In genomic region chr5:134504629-134505300, GRCh38 we compare ENCODE assay signal across 12 cellular contexts. TPM values are rescaled to one million over a fixed set of nuclear protein-coding genes. Genes with fewer than 3 reads are reported as not detected.
A peak's percentile ranks its signal among the peaks of the same experiment; 100 is the strongest.
DNase-seq lines count a peak whose midpoint lies in the region; ATAC-seq, FAIRE-seq and TF ChIP-seq lines count a peak whose summit lies in the region.
"Had no signal": no experiment of that assay in that cellular context is flagged by ENCODE, and none has a peak within 500 bp of the region (broad histone marks: within the 10 kb centered on the region; RNA-seq: fewer than 3 reads in every experiment).

No MANE protein-coding gene starts in this region.

- H3K9me2 ChIP-seq in SK-N-SH, result no peaks in the 10 kb centered on the region

- no peaks in the 10 kb centered on the region for H3K27me3 Mint-ChIP-seq in Caco-2 (ENCODE audit: insufficient read depth, unreplicated experiment)
- H3K27me3 Mint-ChIP-seq in astrocyte (ENCODE audit: low read depth, unreplicated experiment), result no peaks in the 10 kb centered on the region
- no peaks in the 10 kb centered on the region for H3K27me3 Mint-ChIP-seq in progenitor cell of endocrine pancreas

- FAIRE-seq in astrocyte (lab: Jason Lieb, UNC) (no peak), kidney (lab: Jason Lieb, UNC) (no peak)

- BruUV-seq in Caco-2 (replicated peaks; lab: Mats Ljungman, UMichigan), result no TSS peak

- H3K27ac ChIP-seq in SK-N-SH (ENCODE audit: low read depth in 2 of 2, low read length in 1 of 2), result peak overlapping the region in 1 of 2 experiments; percentile 98; a peak in 3 of 4 replicates
- H3K27ac ChIP-seq in astrocyte (ENCODE audit: low read depth, low read length), result no peak overlapping the region
- H3K27ac ChIP-seq in ovary, result no peak overlapping the region
- H3K27ac ChIP-seq in kidney (ENCODE audit: low read depth in 2 of 2, low read length in 2 of 2), result peak overlapping the region in 1 of 2 donors; percentile 77

- no peaks in the 10 kb centered on the region for H3K27me3 ChIP-seq in SK-N-SH (ENCODE audit: insufficient read depth)
- no peaks in the 10 kb centered on the region for H3K27me3 ChIP-seq in Caco-2 (replicated peaks; ENCODE audit: control insufficient read depth, insufficient read depth, low read length)
- no peaks in the 10 kb centered on the region for H3K27me3 ChIP-seq in astrocyte (ENCODE audit: insufficient read depth, low read length)
- H3K27me3 ChIP-seq in ovary, result no peaks in the 10 kb centered on the region

- intact Hi-C loops in Caco-2 (cut with micrococcal nuclease; ENCODE audit: unreplicated experiment), result loop anchor here (5.0 kb wide), 1 partner anchor 32 kb away; no protein-coding TSS in a partner anchor
- intact Hi-C loops in ovary (cut with DNase I), result no loop called here
- intact Hi-C loops in kidney (cut with DNase I), result no loop called here

- 93% methylated on average over 11 of the region's 12 CpGs for WGBS in SK-N-SH (ENCODE audit: low lambda C conversion rate)
- WGBS in ovary, 3 donors, result 89 to 93% (median 92%) methylated on average over 12 of the region's 12 CpGs

- TF ChIP-seq CTCF in SK-N-SH (IDR thresholded peaks at IDR 0.05), result no peak
- no peak for TF ChIP-seq CTCF in Caco-2 (IDR thresholded peaks at IDR 0.05; ENCODE audit: insufficient read depth in 1 of 2, low read depth in 1 of 2, low read length in 1 of 2, severe bottlenecking in 1 of 2, unreplicated experiment in 1 of 2)
- TF ChIP-seq CTCF in astrocyte (IDR thresholded peaks at IDR 0.05; ENCODE audit: insufficient read depth, low read depth, low read length), result no peak
- no peak for TF ChIP-seq CTCF in progenitor cell of endocrine pancreas (IDR thresholded peaks at IDR 0.05; ENCODE audit: unreplicated experiment)
- TF ChIP-seq CTCF in ovary (IDR thresholded peaks at IDR 0.05), result no peak
- TF ChIP-seq CTCF in kidney (IDR thresholded peaks at IDR 0.05; ENCODE audit: borderline replicate concordance, extremely low read depth, insufficient read depth), result no peak

- TF ChIP-seq EP300 in SK-N-SH (IDR thresholded peaks at IDR 0.05; ENCODE audit: borderline replicate concordance in 1 of 2, low read depth in 1 of 2, low read length in 1 of 2) (no peak), ovary (IDR thresholded peaks at IDR 0.05) (no peak)

- H3K4me1 ChIP-seq in SK-N-SH (ENCODE audit: control insufficient read depth in 1 of 2, insufficient read depth in 2 of 2, low read depth in 1 of 2, low read length in 1 of 2) (peaks cover 36 to 38% of the 10 kb centered on the region in 2 experiments; a peak in 3 of 4 replicates), Caco-2 (peaks cover 50% of the 10 kb centered on the region), astrocyte (ENCODE audit: insufficient read depth, low read length) (peaks cover 28% of the 10 kb centered on the region), ovary (ENCODE audit: insufficient read depth) (peaks cover 5% of the 10 kb centered on the region), kidney (ENCODE audit: control insufficient read depth in 1 of 2, insufficient read depth in 1 of 2, low read depth in 1 of 2, low read length in 2 of 2) (peaks cover 21% of the 10 kb centered on the region in 2 donors)

- no peak for DNase-seq in SK-N-SH
- no peak for DNase-seq in Caco-2
- no peak for DNase-seq in astrocyte (ENCODE audit: low read depth)
- DNase-seq in progenitor cell of endocrine pancreas (ENCODE audit: low spot score, unreplicated experiment), result no peak
- no peak for DNase-seq in SK-N-DZ (ENCODE audit: low spot score)
- DNase-seq in ovary, result no peak
- no peak for DNase-seq in kidney
- DNase-seq: 8988T; activated CD4-positive, alpha-beta T cell treated with anti-CD3 and anti-CD28 coated beads, Interleukin-2, amount 50 U/mL, for 4 hours; immature natural killer cell; NCI-H2227 treated with DMSO at 0.1 percent for 48 hours had no signal

- H3K9me3 ChIP-seq in SK-N-SH, result no peaks in the 10 kb centered on the region
- H3K9me3 ChIP-seq in Caco-2, result no peaks in the 10 kb centered on the region
- no peaks in the 10 kb centered on the region for H3K9me3 ChIP-seq in astrocyte (ENCODE audit: insufficient read depth, low read depth, low read length)
- no peaks in the 10 kb centered on the region for H3K9me3 ChIP-seq in ovary
- H3K9me3 ChIP-seq in kidney (ENCODE audit: control insufficient read depth in 1 of 2, low read length in 2 of 2), result no peaks in the 10 kb centered on the region

- H2AFZ ChIP-seq in SK-N-SH (ENCODE audit: low read depth) (no peak overlapping the region), astrocyte (ENCODE audit: low read depth, low read length) (no peak overlapping the region)

- ATAC-seq in SK-N-SH treated with all-trans-retinoic acid at 6 μM for 48 hours, result no peak

- H3K27ac Mint-ChIP-seq in Caco-2 (ENCODE audit: unreplicated experiment) (peak overlapping the region; percentile 93), astrocyte (ENCODE audit: unreplicated experiment) (peak overlapping the region; percentile 93), progenitor cell of endocrine pancreas (peak overlapping the region; percentile 52)

- TF ChIP-seq POLR2A in ovary (IDR thresholded peaks at IDR 0.05), result no peak

- TF ChIP-seq RAD21 in SK-N-SH (IDR thresholded peaks at IDR 0.05; ENCODE audit: low read length), result no peak

- no peak overlapping the region for H3K4me3 ChIP-seq in SK-N-SH (ENCODE audit: low read depth in 2 of 2, low read length in 1 of 2)
- H3K4me3 ChIP-seq in Caco-2 (ENCODE audit: low read depth, low read length), result no peak overlapping the region
- H3K4me3 ChIP-seq in astrocyte (ENCODE audit: insufficient read depth, low read depth, low read length), result no peak overlapping the region
- H3K4me3 ChIP-seq in ovary, result no peak overlapping the region
- H3K4me3 ChIP-seq in kidney (ENCODE audit: low read length in 2 of 2), result no peak overlapping the region

- H3K9me3 Mint-ChIP-seq in Caco-2 (ENCODE audit: unreplicated experiment), result no peaks in the 10 kb centered on the region
- no peaks in the 10 kb centered on the region for H3K9me3 Mint-ChIP-seq in astrocyte (ENCODE audit: unreplicated experiment)
- H3K9me3 Mint-ChIP-seq in progenitor cell of endocrine pancreas (ENCODE audit: low read depth), result no peaks in the 10 kb centered on the region
- H3K9me3 Mint-ChIP-seq: immature natural killer cell had no signal

- H3K36me3 ChIP-seq in SK-N-SH (replicated peaks in 1 of 2; ENCODE audit: control insufficient read depth in 1 of 2, insufficient read depth in 2 of 2, low read length in 1 of 2) (no peaks in the 10 kb centered on the region), Caco-2 (ENCODE audit: control insufficient read depth, insufficient read depth, low read length) (no peaks in the 10 kb centered on the region; the same call in 1 of the 2 replicates), astrocyte (ENCODE audit: insufficient read depth, low read length) (no peaks in the 10 kb centered on the region), ovary (no peaks in the 10 kb centered on the region), kidney (ENCODE audit: control insufficient read depth in 1 of 2, insufficient read depth in 2 of 2, low read length in 2 of 2) (no peaks in the 10 kb centered on the region)

- H3K4me2 ChIP-seq in SK-N-SH (peak overlapping the region; percentile 59), astrocyte (ENCODE audit: low read length) (peak overlapping the region; percentile 56)

- peaks cover 25% of the 10 kb centered on the region for H3F3A ChIP-seq in SK-N-SH (replicated peaks; ENCODE audit: insufficient read depth)

- H3K9ac ChIP-seq in SK-N-SH, result 0 out of 2 replicates have a peak overlapping the region, but pooled peaks have one; percentile 66
- no peak overlapping the region for H3K9ac ChIP-seq in astrocyte (ENCODE audit: low read length)
- H3K9ac ChIP-seq in kidney (ENCODE audit: low read length in 2 of 2), result no peak overlapping the region

- CTCF ChIA-PET in SK-N-SH (lab: Yijun Ruan, JAX), result no interaction called here
- CTCF ChIA-PET in Caco-2 (lab: Charles Lee), result no interaction called here

- peaks cover 7% of the 10 kb centered on the region for H3K36me3 Mint-ChIP-seq in Caco-2 (ENCODE audit: insufficient read depth, unreplicated experiment)
- no peaks in the 10 kb centered on the region for H3K36me3 Mint-ChIP-seq in astrocyte (ENCODE audit: low read depth, unreplicated experiment)
- H3K36me3 Mint-ChIP-seq in progenitor cell of endocrine pancreas (ENCODE audit: insufficient read depth), result no peaks in the 10 kb centered on the region
- H3K36me3 Mint-ChIP-seq: immature natural killer cell had no signal

- no peak overlapping the region for H3K4me3 Mint-ChIP-seq in Caco-2 (ENCODE audit: unreplicated experiment)
- H3K4me3 Mint-ChIP-seq in astrocyte (ENCODE audit: unreplicated experiment), result no peak overlapping the region
- H3K4me3 Mint-ChIP-seq in progenitor cell of endocrine pancreas (ENCODE audit: low read depth), result no peak overlapping the region

- POLR2A ChIA-PET in SK-N-SH (lab: Yijun Ruan, JAX) (no interaction called here), Caco-2 (lab: Charles Lee) (no interaction called here)

- no peaks in the 10 kb centered on the region for H3K79me2 ChIP-seq in SK-N-SH (ENCODE audit: insufficient read depth)
- no peaks in the 10 kb centered on the region for H3K79me2 ChIP-seq in astrocyte (ENCODE audit: insufficient read depth, low read length)

- H3K4me1 Mint-ChIP-seq in Caco-2 (ENCODE audit: low read depth, unreplicated experiment) (peaks cover 17% of the 10 kb centered on the region), astrocyte (ENCODE audit: low read depth, unreplicated experiment) (peaks cover 26% of the 10 kb centered on the region), progenitor cell of endocrine pancreas (ENCODE audit: low read depth) (peaks cover 23% of the 10 kb centered on the region)

- H4K20me1 ChIP-seq in SK-N-SH (ENCODE audit: insufficient read depth), result no peaks in the 10 kb centered on the region
- H4K20me1 ChIP-seq in astrocyte (ENCODE audit: insufficient read depth, low read length), result no peaks in the 10 kb centered on the region

TF ChIP-seq in SK-N-SH, 30 proteins besides CTCF, POLR2A, EP300 and RAD21 (continues in another document):
- no peak for TF ChIP-seq ELF1 (IDR thresholded peaks at IDR 0.05)

TF ChIP-seq in SK-N-SH treated with all-trans-retinoic acid at 6 μM for 48 hours, 23 proteins besides CTCF, POLR2A, EP300 and RAD21:
- no peak for TF ChIP-seq ARNTL (CRISPR knock-in tag; IDR thresholded peaks at IDR 0.05; ENCODE audit: borderline replicate concordance, low read depth)
- TF ChIP-seq CSDC2 (CRISPR knock-in tag; IDR thresholded peaks at IDR 0.05), result no peak
- no peak for TF ChIP-seq OSR1 (CRISPR knock-in tag; IDR thresholded peaks at IDR 0.05)
- no peak for TF ChIP-seq ZC3H10 (CRISPR knock-in tag; IDR thresholded peaks at IDR 0.05)
- no peak for TF ChIP-seq ESRRG (CRISPR knock-in tag; IDR thresholded peaks at IDR 0.05)
TF ChIP-seq in SK-N-SH treated with all-trans-retinoic acid at 6 μM for 48 hours: peak in this region for 0.

RNA-seq across cellular contexts. Expression of gene JADE2, which starts 20.7 kb away (rescaled TPM):
- polyA plus RNA-seq in SK-N-SH (2012; rRNA removed) (25.7 and 26.5 TPM in 2 replicates), ovary (10 to 100 TPM; 23.2 to 28.1 TPM), kidney (ENCODE audit: insufficient read depth, low read depth, low replicate concordance) (9.2 TPM)
- 10.2 and 17.2 TPM in 2 replicates for polyA plus RNA-seq in SK-N-SH (2012; cell fraction: cytosol; rRNA removed)
- 27.7 and 28.0 TPM in 2 replicates for polyA plus RNA-seq in SK-N-SH (2012; cell fraction: nucleus; rRNA removed)
- total RNA-seq in Caco-2 (2022) (65.3 and 67.6 TPM in 2 replicates), astrocyte (25.3 and 30.3 TPM in 2 replicates), progenitor cell of endocrine pancreas (6.7 and 7.8 TPM in 2 replicates), ovary (10 to 100 TPM; 31.4 to 82.9 (median 74.9) TPM), kidney (99.6 TPM)
- polyA plus RNA-seq in SK-N-DZ (2014; cell fraction: cytosol; rRNA removed), result 1.7 and 3.2 TPM in 2 replicates
- polyA plus RNA-seq in SK-N-DZ (2014; cell fraction: nucleus; rRNA removed), result 1.6 and 3.0 TPM in 2 replicates
